Comparison of ENCODE assay signal across 7 cellular contexts in genomic region chr12:49017764-49018281, GRCh38. TPM values are rescaled to one million over a fixed set of nuclear protein-coding genes. Genes with fewer than 3 reads are reported as not detected.
A peak's percentile ranks its signal among the peaks of the same experiment; 100 is the strongest.
DNase-seq lines count a peak whose midpoint lies in the region; ATAC-seq and TF ChIP-seq lines count a peak whose summit lies in the region.

No MANE protein-coding gene starts in this region.

- DNase-seq in SK-N-SH (peak; percentile 60), coronary artery (ENCODE audit: low spot score) (peak; percentile 78), mesothelial cell of epicardium (ENCODE audit: low spot score in 2 of 2, unreplicated experiment in 2 of 2) (no peak), SW480 (ENCODE audit: low spot score) (no peak)

- H3K36me3 ChIP-seq in SK-N-SH (replicated peaks in 1 of 2; ENCODE audit: control insufficient read depth in 1 of 2, insufficient read depth in 2 of 2, low read length in 1 of 2): peaks cover 15 to 16% of the 10 kb centered on the region in 2 experiments
- peaks cover 26% of the 10 kb centered on the region for H3K36me3 ChIP-seq in thymus (ENCODE audit: control insufficient read depth, insufficient read depth)

- H3K4me3 Mint-ChIP-seq in mesothelial cell of epicardium: peak overlapping the region; percentile 91

- H3K4me1 ChIP-seq in SK-N-SH (ENCODE audit: control insufficient read depth in 1 of 2, insufficient read depth in 2 of 2, low read depth in 1 of 2, low read length in 1 of 2) (peaks cover 0 to 14% of the 10 kb centered on the region in 2 experiments; a peak in 2 of 4 replicates), thymus (ENCODE audit: control insufficient read depth, insufficient read depth, low read length) (peaks cover 13% of the 10 kb centered on the region)

- peaks cover 39% of the 10 kb centered on the region for H3K79me2 ChIP-seq in SK-N-SH (ENCODE audit: insufficient read depth)

- WGBS in SK-N-SH (ENCODE audit: low lambda C conversion rate): 16% methylated on average over 8 of the region's 10 CpGs
- WGBS in thymus: 15% methylated on average over 10 of the region's 10 CpGs

- H3F3A ChIP-seq in SK-N-SH (replicated peaks; ENCODE audit: insufficient read depth): peaks cover 21% of the 10 kb centered on the region

- H3K9me3 Mint-ChIP-seq in mesothelial cell of epicardium: no peaks in the 10 kb centered on the region

- TF ChIP-seq RAD21 in SK-N-SH (IDR thresholded peaks at IDR 0.05; ENCODE audit: low read length): no peak

- H3K27me3 ChIP-seq in SK-N-SH (ENCODE audit: insufficient read depth) (no peaks in the 10 kb centered on the region), thymus (ENCODE audit: control insufficient read depth, insufficient read depth) (no peaks in the 10 kb centered on the region)

- H3K36me3 Mint-ChIP-seq in mesothelial cell of epicardium: peaks cover 14% of the 10 kb centered on the region

- peaks cover 24% of the 10 kb centered on the region for H3K4me1 Mint-ChIP-seq in mesothelial cell of epicardium

- TF ChIP-seq CTCF in SK-N-SH (IDR thresholded peaks at IDR 0.05) (no peak), coronary artery (IDR thresholded peaks at IDR 0.05) (no peak), mesothelial cell of epicardium (IDR thresholded peaks at IDR 0.05; ENCODE audit: unreplicated experiment) (no peak)

- no peak overlapping the region for H2AFZ ChIP-seq in SK-N-SH (ENCODE audit: low read depth)

- H3K9me2 ChIP-seq in SK-N-SH: no peaks in the 10 kb centered on the region

- H3K9me3 ChIP-seq in SK-N-SH: no peaks in the 10 kb centered on the region
- no peaks in the 10 kb centered on the region for H3K9me3 ChIP-seq in thymus (ENCODE audit: control insufficient read depth)

- H3K27me3 Mint-ChIP-seq in mesothelial cell of epicardium (ENCODE audit: low read depth): no peaks in the 10 kb centered on the region

- TF ChIP-seq EP300 in SK-N-SH (IDR thresholded peaks at IDR 0.05; ENCODE audit: borderline replicate concordance in 1 of 2, low read depth in 1 of 2, low read length in 1 of 2): no peak

- ATAC-seq in GM18498 (IDR thresholded peaks at IDR 0.05; ENCODE audit: unreplicated experiment) (peak; percentile 2), HG02938 (IDR thresholded peaks at IDR 0.05; ENCODE audit: unreplicated experiment) (peak; percentile 6)

- H3K4me3 ChIP-seq in SK-N-SH (ENCODE audit: low read depth in 2 of 2, low read length in 1 of 2) (peak overlapping the region; percentile 79 to 93), coronary artery (peak overlapping the region; percentile 82), thymus (ENCODE audit: low read length) (peak overlapping the region; percentile 88)

- CTCF ChIA-PET in SK-N-SH (lab: Yijun Ruan, JAX): interaction anchor here (0.8 to 11.3 kb wide), 11 partner anchors 9 to 165 kb away, joined by 3 to 136 read pairs (median 4); partner anchors contain the start of genes DDN, FKBP11 and WNT1

- no peaks in the 10 kb centered on the region; the same call in 1 of the 2 replicates for H4K20me1 ChIP-seq in SK-N-SH (ENCODE audit: insufficient read depth)

- peak overlapping the region; percentile 91 for H3K9ac ChIP-seq in SK-N-SH

- peak overlapping the region; percentile 100 for H3K27ac Mint-ChIP-seq in mesothelial cell of epicardium

- peak overlapping the region; percentile 90 to 93 for H3K27ac ChIP-seq in SK-N-SH (ENCODE audit: low read depth in 2 of 2, low read length in 1 of 2)
- peak overlapping the region; percentile 90 to 94 for H3K27ac ChIP-seq in coronary artery
- H3K27ac ChIP-seq in thymus (ENCODE audit: low read depth): peak overlapping the region; percentile 95

- POLR2A ChIA-PET in SK-N-SH (lab: Yijun Ruan, JAX): interaction anchor here (0.7 to 1.6 kb wide), 6 partner anchors 12 to 61 kb away, joined by 3 to 5 read pairs (median 3); partner anchors contain the start of gene ARF3

- peak overlapping the region; percentile 84 for H3K4me2 ChIP-seq in SK-N-SH

TF ChIP-seq in SK-N-SH, 30 proteins besides CTCF, POLR2A, EP300 and RAD21:
- TF ChIP-seq ZBTB33 (IDR thresholded peaks at IDR 0.05; ENCODE audit: borderline replicate concordance, low read depth): no peak
- TF ChIP-seq JUND (IDR thresholded peaks at IDR 0.05): no peak
- TF ChIP-seq SIN3A (IDR thresholded peaks at IDR 0.05; ENCODE audit: borderline replicate concordance, low read depth, low read length): 0 out of 2 replicates have a peak, but pooled peaks have one; percentile 25
- no peak for TF ChIP-seq ELF1 (IDR thresholded peaks at IDR 0.05)
- no peak for TF ChIP-seq YY1 (IDR thresholded peaks at IDR 0.05; ENCODE audit: low read depth)
TF ChIP-seq in SK-N-SH: peak in this region for 1.

RNA-seq across cellular contexts. Expression of gene PRKAG1, which starts 0.8 kb away (rescaled TPM):
- polyA plus RNA-seq in SK-N-SH (2012; rRNA removed) (75.1 and 113 TPM in 2 replicates), thymus (58.5 TPM)
- 90.8 and 99.1 TPM in 2 replicates for polyA plus RNA-seq in SK-N-SH (2012; cell fraction: cytosol; rRNA removed)
- 50.3 and 85.4 TPM in 2 replicates for polyA plus RNA-seq in SK-N-SH (2012; cell fraction: nucleus; rRNA removed)
- total RNA-seq in mesothelial cell of epicardium: 58.7 to 61.8 TPM (median 59.4 TPM) in 3 replicates

RNA-seq across cellular contexts. Expression of gene DDN, which starts 18.6 kb away (rescaled TPM):
- polyA plus RNA-seq in SK-N-SH (2012; rRNA removed) (0.20 and 0.24 TPM in 2 replicates), thymus (0.18 TPM)
- 0.17 TPM in 2 replicates for polyA plus RNA-seq in SK-N-SH (2012; cell fraction: cytosol; rRNA removed)
- 0.99 and 1.4 TPM in 2 replicates for polyA plus RNA-seq in SK-N-SH (2012; cell fraction: nucleus; rRNA removed)
- total RNA-seq in mesothelial cell of epicardium: 0.27 to 0.36 TPM (median 0.29 TPM) in 3 replicates

RNA-seq across cellular contexts. Expression of gene WNT1, which starts 39.7 kb away (rescaled TPM):
- polyA plus RNA-seq in SK-N-SH (2012; rRNA removed): not detected in 2 replicates
- polyA plus RNA-seq in SK-N-SH (2012; cell fraction: cytosol; rRNA removed): not detected in 2 replicates
- polyA plus RNA-seq in SK-N-SH (2012; cell fraction: nucleus; rRNA removed): not detected in 2 replicates
- not detected in 3 replicates for total RNA-seq in mesothelial cell of epicardium
- polyA plus RNA-seq in thymus: 0.05 TPM

RNA-seq across cellular contexts. Expression of gene KMT2D, which starts 42.8 kb away (rescaled TPM):
- 16.3 and 30.5 TPM in 2 replicates for polyA plus RNA-seq in SK-N-SH (2012; rRNA removed)
- polyA plus RNA-seq in SK-N-SH (2012; cell fraction: cytosol; rRNA removed): 12.4 and 21.2 TPM in 2 replicates
- polyA plus RNA-seq in SK-N-SH (2012; cell fraction: nucleus; rRNA removed): 73.8 and 91.4 TPM in 2 replicates
- total RNA-seq in mesothelial cell of epicardium: 125 to 137 TPM (median 136 TPM) in 3 replicates
- 37.4 TPM for polyA plus RNA-seq in thymus

RNA-seq across cellular contexts. Expression of gene WNT10B, which starts 46.3 kb away (rescaled TPM):
- polyA plus RNA-seq in SK-N-SH (2012; rRNA removed): 0.11 and 0.18 TPM in 2 replicates
- 0.08 and 0.23 TPM in 2 replicates for polyA plus RNA-seq in SK-N-SH (2012; cell fraction: cytosol; rRNA removed)
- polyA plus RNA-seq in SK-N-SH (2012; cell fraction: nucleus; rRNA removed): 0.33 and 0.54 TPM in 2 replicates
- total RNA-seq in mesothelial cell of epicardium: 0.77 to 1.2 TPM (median 0.98 TPM) in 3 replicates
- polyA plus RNA-seq in thymus: 14.1 TPM

Comparison
In these comparisons a context has a peak if more than half of its experiments do, and no peak if none do; other contexts are left out.
1. DNase-seq: peak in SK-N-SH (single experiment) and coronary artery (single experiment); none in mesothelial cell of epicardium (0 of 2) and SW480 (single experiment).
2. Peak in every context shown above with its lines, with median percentiles within 50 percentile points of each other: H3K27ac ChIP-seq and H3K4me3 ChIP-seq.